Comparison of ENCODE assay signal across 8 cellular contexts in genomic region chr12:57750561-57751431, GRCh38. TPM values are rescaled to one million over a fixed set of nuclear protein-coding genes. Genes with fewer than 3 reads are reported as not detected.
DNase-seq lines count a peak whose midpoint lies in the region; ATAC-seq and TF ChIP-seq lines count a peak whose summit lies in the region.

No MANE protein-coding gene starts in this region.

- H3K27me3 Mint-ChIP-seq in central memory CD8-positive, alpha-beta T cell = no peaks in the 10 kb centered on the region

- POLR2A ChIA-PET in HEK293T (lab: Yijun Ruan, JAX) = interaction anchor here (0.8 to 2.0 kb wide), 3 partner anchors 10 to 24 kb away, joined by 3 to 11 read pairs (median 4); partner anchors contain the start of genes EEF1AKMT3 and METTL1

- no peak for DNase-seq in AG10803 (ENCODE audit: low read depth)
- no peak for DNase-seq in central memory CD8-positive, alpha-beta T cell (ENCODE audit: low spot score in 2 of 2)
- no peak for DNase-seq in HEK293T (ENCODE audit: extremely low spot score)
- DNase-seq in OCI-M2 (lab: John Stamatoyannopoulos, UW; ENCODE audit: unreplicated experiment) = no peak
- DNase-seq in COLO668 (lab: John Stamatoyannopoulos, UW; ENCODE audit: unreplicated experiment) = no peak
- DNase-seq in posterior vena cava (ENCODE audit: low spot score) = no peak

- H3K27ac Mint-ChIP-seq in central memory CD8-positive, alpha-beta T cell (ENCODE audit: low read depth) = no peak overlapping the region

- no peak for ATAC-seq in central memory CD8-positive, alpha-beta T cell (replicated peaks; ENCODE audit: extremely low read depth, poor library complexity, severe bottlenecking)

- H3K36me3 ChIP-seq in KOPT-K1 (ENCODE audit: insufficient read depth, low read length) = peaks cover 53% of the 10 kb centered on the region
- H3K36me3 ChIP-seq in muscle layer of colon (ENCODE audit: insufficient read depth, low read length) = peaks cover 42% of the 10 kb centered on the region

- H3K4me1 Mint-ChIP-seq in central memory CD8-positive, alpha-beta T cell = peaks cover 45% of the 10 kb centered on the region

- H3K27ac ChIP-seq in KOPT-K1 (ENCODE audit: low read depth, low read length, poor library complexity, severe bottlenecking) (peak overlapping the region; percentile 93), muscle layer of colon (ENCODE audit: low read depth, low read length) (peak overlapping the region; percentile 64)

- peak overlapping the region; percentile 84 for H3K4me3 ChIP-seq in AG10803 (ENCODE audit: low read length)
- H3K4me3 ChIP-seq in muscle layer of colon (ENCODE audit: low read depth in 1 of 2, low read length in 2 of 2) = peak overlapping the region; percentile 38 to 79

- peaks cover 31% of the 10 kb centered on the region for H3K36me3 Mint-ChIP-seq in central memory CD8-positive, alpha-beta T cell (ENCODE audit: insufficient read depth)

- no peaks in the 10 kb centered on the region for H3K27me3 ChIP-seq in muscle layer of colon (ENCODE audit: control insufficient read depth in 1 of 2, insufficient read depth in 2 of 2, low read length in 2 of 2)

- no peaks in the 10 kb centered on the region for H3K9me3 Mint-ChIP-seq in central memory CD8-positive, alpha-beta T cell

- CTCF ChIA-PET in HEK293T (lab: Yijun Ruan, JAX) = interaction anchor here (1.5 kb wide), 1 partner anchor 9 kb away, joined by 3 read pairs; no protein-coding TSS in a partner anchor

- intact Hi-C loops in posterior vena cava (cut with DNase I) = no loop called here

- TF ChIP-seq CTCF in AG10803 (conservative IDR thresholded peaks at IDR 0.05; ENCODE audit: low read length) = no peak

- peaks cover 36% of the 10 kb centered on the region for H3K4me1 ChIP-seq in muscle layer of colon (ENCODE audit: insufficient read depth, low read length)

- H3K4me3 Mint-ChIP-seq in central memory CD8-positive, alpha-beta T cell = peak overlapping the region; percentile 84

- peak overlapping the region; percentile 90 for H3K9ac ChIP-seq in muscle layer of colon (ENCODE audit: low read length)

- no peaks in the 10 kb centered on the region for H3K9me3 ChIP-seq in KOPT-K1 (ENCODE audit: insufficient read depth, low read length, poor library complexity, severe bottlenecking)
- no peaks in the 10 kb centered on the region for H3K9me3 ChIP-seq in muscle layer of colon (ENCODE audit: low read length)

TF ChIP-seq in HEK293T, 16 proteins besides CTCF, POLR2A, EP300 and RAD21:
- TF ChIP-seq SUZ12 (IDR thresholded peaks at IDR 0.05) (no peak), NFRKB (IDR thresholded peaks at IDR 0.05) (no peak), L3MBTL2 (conservative IDR thresholded peaks at IDR 0.05) (no peak), CTBP1 (IDR thresholded peaks at IDR 0.05; ENCODE audit: borderline replicate concordance) (no peak), FOXA1 (IDR thresholded peaks at IDR 0.05) (no peak), PKNOX1 (IDR thresholded peaks at IDR 0.05) (no peak), BHLHE40 (IDR thresholded peaks at IDR 0.05; ENCODE audit: borderline replicate concordance) (no peak), FOXM1 (IDR thresholded peaks at IDR 0.05; ENCODE audit: borderline replicate concordance) (no peak), SP1 (IDR thresholded peaks at IDR 0.05) (no peak), ARNT (IDR thresholded peaks at IDR 0.05) (no peak), ELF4 (IDR thresholded peaks at IDR 0.05) (no peak)

RNA-seq across cellular contexts. Expression of gene CDK4, which starts 1.3 kb away (rescaled TPM):
- 10 to 100 TPM; 65.3 to 66.0 TPM for total RNA-seq in posterior vena cava

RNA-seq across cellular contexts. Expression of gene MARCHF9, which starts 4.1 kb away (rescaled TPM):
- 1 to 10 TPM; 7.4 to 9.4 TPM for total RNA-seq in posterior vena cava

RNA-seq across cellular contexts. Expression of gene TSPAN31, which starts 6.0 kb away (rescaled TPM):
- total RNA-seq in posterior vena cava = 10 to 100 TPM; 20.1 to 26.3 TPM

RNA-seq across cellular contexts. Expression of gene AGAP2, which starts 12.3 kb away (rescaled TPM):
- 1 to 10 TPM; 1.8 to 2.2 TPM for total RNA-seq in posterior vena cava

RNA-seq across cellular contexts. Expression of gene CYP27B1, which starts 16.1 kb away (rescaled TPM):
- 1 to 10 TPM in 1 of 2 donors, under 1 TPM in 1; 0.57 to 1.1 TPM for total RNA-seq in posterior vena cava
